In the genomic region with DNA sequence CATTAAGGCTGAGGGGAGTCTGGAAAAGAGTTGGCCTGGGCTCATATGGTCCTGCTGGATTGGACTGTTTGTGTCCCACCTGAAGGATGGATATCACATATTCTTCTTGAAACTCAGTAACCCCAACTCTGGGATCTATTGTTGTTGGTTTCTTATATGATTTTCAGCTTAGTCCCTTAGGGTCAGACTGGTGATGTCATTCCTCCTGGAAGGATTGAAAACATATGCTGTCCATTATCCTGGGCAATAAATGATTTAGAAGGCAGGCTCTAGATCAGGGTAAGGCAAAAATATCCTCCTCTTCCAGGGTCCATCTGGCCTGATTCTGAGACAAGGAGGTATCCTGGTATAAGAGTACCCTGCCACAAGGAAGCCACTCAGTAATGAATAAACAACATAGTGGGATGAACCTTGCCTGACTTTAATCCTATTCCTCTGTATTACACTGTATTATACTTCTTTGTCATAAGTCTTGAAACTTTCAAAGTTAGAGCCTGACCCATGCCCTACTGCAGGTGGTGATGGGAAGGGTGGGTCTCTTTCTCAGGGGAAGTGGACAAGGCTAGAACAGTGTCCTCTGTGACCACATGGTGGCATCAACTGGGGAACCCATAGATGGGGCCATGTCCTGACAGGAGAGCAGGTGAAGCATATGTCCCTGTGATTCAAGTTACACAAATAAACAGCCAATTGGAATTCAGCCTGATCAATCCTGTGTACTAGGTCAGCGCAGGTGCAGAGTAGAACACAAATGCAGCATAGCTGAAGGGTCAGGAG, we compare ENCODE assay signal across 17 cellular contexts.
"Had no signal": no experiment of that assay in that cellular context is flagged by ENCODE, and none has a peak within 500 bp of the region (broad histone marks: within the 10 kb centered on the region; RNA-seq: fewer than 3 reads in every experiment).

No MANE protein-coding gene starts in this region.

- H3K9ac ChIP-seq: parathyroid adenoma had no signal

- H3K27me3 ChIP-seq: dorsolateral prefrontal cortex, esophagus muscularis mucosa, heart right ventricle, testis, upper lobe of right lung had no signal

- H2AFZ ChIP-seq: parathyroid adenoma had no signal

- H3K4me3 ChIP-seq: dorsolateral prefrontal cortex, esophagus muscularis mucosa, heart right ventricle, testis, upper lobe of right lung had no signal

- H3K27me3 Mint-ChIP-seq: activated CD8-positive, alpha-beta T cell treated with anti-CD3 and anti-CD28 coated beads for 36 hours; activated naive CD8-positive, alpha-beta T cell treated with anti-CD3 and anti-CD28 coated beads for 36 hours; stimulated activated naive CD8-positive, alpha-beta T cell treated with anti-CD3 and anti-CD28 coated beads, Interleukin-15, amount 100 ng/mL, for 72 hours had no signal

- ATAC-seq: activated CD8-positive, alpha-beta T cell treated with anti-CD3 and anti-CD28 coated beads for 36 hours; activated T-cell treated with anti-CD3 and anti-CD28 coated beads, Interleukin-2, amount 50 U/mL, for 72 hours; heart right ventricle; stimulated activated naive CD8-positive, alpha-beta T cell treated with anti-CD3 and anti-CD28 coated beads, Interleukin-15, amount 100 ng/mL, for 72 hours; upper lobe of right lung had no signal

- H3K9me3 Mint-ChIP-seq: activated CD8-positive, alpha-beta T cell treated with anti-CD3 and anti-CD28 coated beads for 36 hours had no signal

- H3K36me3 Mint-ChIP-seq: activated naive CD8-positive, alpha-beta T cell treated with anti-CD3 and anti-CD28 coated beads for 36 hours had no signal

- H3K4me3 Mint-ChIP-seq: activated CD8-positive, alpha-beta T cell treated with anti-CD3 and anti-CD28 coated beads for 36 hours; activated naive CD8-positive, alpha-beta T cell treated with anti-CD3 and anti-CD28 coated beads for 36 hours; activated T-cell treated with anti-CD3 and anti-CD28 coated beads, Interleukin-2, amount 50 U/mL, for 72 hours; stimulated activated naive CD8-positive, alpha-beta T cell treated with anti-CD3 and anti-CD28 coated beads, Interleukin-15, amount 100 ng/mL, for 72 hours had no signal

- H3K27ac ChIP-seq: dorsolateral prefrontal cortex, esophagus muscularis mucosa, heart right ventricle, parathyroid adenoma, testis, upper lobe of right lung had no signal

- H3K9me3 ChIP-seq: esophagus muscularis mucosa, testis, upper lobe of right lung had no signal

- H3K4me1 Mint-ChIP-seq: activated naive CD8-positive, alpha-beta T cell treated with anti-CD3 and anti-CD28 coated beads for 36 hours; stimulated activated naive CD8-positive, alpha-beta T cell treated with anti-CD3 and anti-CD28 coated beads, Interleukin-15, amount 100 ng/mL, for 72 hours had no signal

- H3K27ac Mint-ChIP-seq: activated CD8-positive, alpha-beta T cell treated with anti-CD3 and anti-CD28 coated beads for 36 hours; activated naive CD8-positive, alpha-beta T cell treated with anti-CD3 and anti-CD28 coated beads for 36 hours; activated T-cell treated with anti-CD3 and anti-CD28 coated beads, Interleukin-2, amount 50 U/mL, for 72 hours; stimulated activated naive CD8-positive, alpha-beta T cell treated with anti-CD3 and anti-CD28 coated beads, Interleukin-15, amount 100 ng/mL, for 72 hours had no signal

- H3K79me2 ChIP-seq: parathyroid adenoma had no signal

- H3K4me1 ChIP-seq: esophagus muscularis mucosa, parathyroid adenoma, upper lobe of right lung had no signal

- H3K36me3 ChIP-seq: esophagus muscularis mucosa, heart right ventricle, upper lobe of right lung had no signal

- DNase-seq: activated CD4-positive, alpha-beta T cell treated with anti-CD3 and anti-CD28 coated beads for 1 hour; activated CD8-positive, alpha-beta memory T cell treated with anti-CD3 and anti-CD28 coated beads, Interleukin-2, amount 50 U/mL, for 4 hours; activated CD8-positive, alpha-beta T cell treated with anti-CD3 and anti-CD28 coated beads for 36 hours; activated gamma-delta T cell treated with Interleukin-2 at 50 U/mL for 16 hours; activated naive CD8-positive, alpha-beta T cell treated with anti-CD3 and anti-CD28 coated beads for 36 hours; activated T-cell treated with anti-CD3 and anti-CD28 coated beads, Interleukin-2, amount 50 U/mL, for 72 hours; anterior cingulate cortex; dorsolateral prefrontal cortex; foreskin melanocyte; heart right ventricle; stimulated activated CD4-positive, alpha-beta T cell treated with anti-CD3 and anti-CD28 coated beads, Interleukin-4, amount 100 ng/mL, for 1 hour; stimulated activated CD8-positive, alpha-beta memory T cell treated with anti-CD3 and anti-CD28 coated beads, Interleukin-4, amount 100 ng/mL, for 48 hours; stimulated activated naive CD8-positive, alpha-beta T cell treated with anti-CD3 and anti-CD28 coated beads, Interleukin-15, amount 100 ng/mL, for 72 hours; testis; upper lobe of right lung had no signal
